ENCODE assay signal across 8 cellular contexts in the genomic region with DNA sequence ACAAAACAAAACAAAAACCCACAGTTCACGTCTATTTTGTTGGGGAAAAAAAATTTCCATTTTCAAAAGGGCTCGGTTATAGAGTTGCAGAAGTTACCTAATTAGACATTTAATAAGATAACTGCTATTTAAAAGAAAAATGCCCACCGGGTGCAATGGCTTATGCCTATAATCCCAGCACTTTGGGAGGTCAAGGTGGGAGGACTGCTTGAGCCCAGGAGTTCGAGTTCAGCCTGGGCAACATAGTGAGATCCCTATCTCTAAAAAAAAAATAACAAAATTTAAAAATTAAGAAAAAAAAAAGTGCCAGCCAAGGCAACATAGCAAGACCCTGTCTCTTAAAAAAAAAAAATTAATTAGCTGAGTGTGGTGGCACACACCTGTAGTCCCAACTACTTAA.
"Had no signal": no experiment of that assay in that cellular context is flagged by ENCODE, and none has a peak within 500 bp of the region (broad histone marks: within the 10 kb centered on the region; RNA-seq: fewer than 3 reads in every experiment).

No MANE protein-coding gene starts in this region.

- H3K9me3 Mint-ChIP-seq: GM23338, H9, HFFc6 had no signal

- H3K4me3 Mint-ChIP-seq: GM23338, H9, HFFc6 had no signal

- H3K4me2 ChIP-seq: GM23338 had no signal

- H3K27ac Mint-ChIP-seq: GM23338 had no signal

- H3K27ac ChIP-seq: HL-60 had no signal

- H2AFZ ChIP-seq: GM23338 had no signal

- H3K4me3 ChIP-seq: GM23338, K562 had no signal

- ATAC-seq: GM23338, K562 had no signal

- H3K4me1 Mint-ChIP-seq: GM23338, H9 had no signal

- DNase-seq: H9, HCEC 1CT, HFFc6, IMR-90, KG1 had no signal
